In genomic region chr21:14262039-14262438, GRCh38 we compare ENCODE assay signal across 12 cellular contexts. TPM values are rescaled to one million over a fixed set of nuclear protein-coding genes. Genes with fewer than 3 reads are reported as not detected.
"Had no signal": no experiment of that assay in that cellular context is flagged by ENCODE, and none has a peak within 500 bp of the region (broad histone marks: within the 10 kb centered on the region; RNA-seq: fewer than 3 reads in every experiment).

No MANE protein-coding gene starts in this region.

- H3K4me2 ChIP-seq: GM23338 had no signal

- H3K9me3 ChIP-seq: HAP-1 had no signal

- ATAC-seq: GM23338, HCT116 had no signal

- H3K27ac ChIP-seq: GM23248 had no signal

- H2AFZ ChIP-seq: GM23248, GM23338 had no signal

- H3K4me3 ChIP-seq: GM23248, GM23338, HAP-1 had no signal

- FAIRE-seq: H1, H54 had no signal

- H3K36me3 ChIP-seq: HAP-1 had no signal

- DNase-seq: GM23248, GOT3, H7, H9, HCEC 1CT, HFFc6 had no signal

- H3K9ac ChIP-seq: GM23248 had no signal

RNA-seq across cellular contexts. Expression of gene RBM11, which starts 46.1 kb away (rescaled TPM):
- total RNA-seq: GM23248, HFFc6 had no signal
- polyA plus RNA-seq: GM23248 had no signal

RNA-seq across cellular contexts. Expression of gene LIPI, which starts 51.3 kb away (rescaled TPM):
- total RNA-seq: GM23248, GM23338, H1, H4, H7, H9, HFFc6 had no signal
- polyA plus RNA-seq: GM23248, GM23338, H1 had no signal
